ENCODE assay signal across 22 cellular contexts in the genomic region with DNA sequence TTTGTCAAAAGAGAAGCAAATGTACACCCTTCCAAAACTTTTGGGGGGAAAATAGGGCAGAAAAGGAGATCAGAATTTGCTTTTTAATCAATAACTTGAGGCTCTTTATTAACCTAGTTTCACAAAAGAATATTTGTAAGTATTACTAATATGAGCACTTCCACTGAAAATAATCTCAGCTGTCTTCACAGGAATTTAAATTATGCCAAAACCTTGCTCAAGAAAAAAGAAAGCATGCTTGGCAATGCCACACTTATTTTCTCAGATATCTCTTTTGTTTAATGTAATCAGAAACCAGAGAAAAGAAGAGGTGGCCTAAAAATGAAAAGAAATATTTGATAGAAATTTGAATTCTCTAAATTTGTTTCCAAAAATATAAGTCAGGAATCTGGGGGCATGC.
A peak's percentile ranks its signal among the peaks of the same experiment; 100 is the strongest.
DNase-seq lines count a peak whose midpoint lies in the region; TF ChIP-seq lines count a peak whose summit lies in the region.
"Had no signal": no experiment of that assay in that cellular context is flagged by ENCODE, and none has a peak within 500 bp of the region (broad histone marks: within the 10 kb centered on the region; RNA-seq: fewer than 3 reads in every experiment).

No MANE protein-coding gene starts in this region.

- no peak overlapping the region for H2AFZ ChIP-seq in osteoblast (ENCODE audit: low read length)

- H3K4me3 ChIP-seq in adipocyte (ENCODE audit: low read length): no peak overlapping the region
- no peak overlapping the region for H3K4me3 ChIP-seq in osteoblast (ENCODE audit: insufficient read depth, low read length)
- H3K4me3 ChIP-seq: BLaER1 treated with 17β-estradiol and CSF1 and Interleukin-3, amounts not matched to agents 10 nM and 100 nM; HAP-1 had no signal

- no peak for TF ChIP-seq CTCF in osteoblast (IDR thresholded peaks at IDR 0.05; ENCODE audit: extremely low read depth, low read depth, low read length)

- H3K79me2 ChIP-seq in osteoblast (ENCODE audit: insufficient read depth, low read length): no peaks in the 10 kb centered on the region

- no peak overlapping the region for H3K9ac ChIP-seq in adipocyte (ENCODE audit: low read length)
- H3K9ac ChIP-seq: BLaER1 treated with 17β-estradiol and CSF1 and Interleukin-3, amounts not matched to agents 10 nM and 100 nM had no signal

- H3K9me3 ChIP-seq in adipocyte (ENCODE audit: control insufficient read depth, low read length) (peaks cover 28% of the 10 kb centered on the region), osteoblast (ENCODE audit: low read depth, low read length) (peaks cover 2% of the 10 kb centered on the region)
- H3K9me3 ChIP-seq: HAP-1 had no signal

- H3K4me1 ChIP-seq in adipocyte (ENCODE audit: control insufficient read depth, insufficient read depth, low read length) (no peaks in the 10 kb centered on the region), osteoblast (ENCODE audit: insufficient read depth, low read length) (no peaks in the 10 kb centered on the region)
- H3K4me1 ChIP-seq: BLaER1 treated with 17β-estradiol and CSF1 and Interleukin-3, amounts not matched to agents 10 nM and 100 nM; HAP-1 had no signal

- DNase-seq in EL (peak; percentile 22), adipocyte (ENCODE audit: low read depth) (peak; percentile 2), fibroblast of gingiva (ENCODE audit: low read depth) (peak; percentile 35), myocyte (ENCODE audit: low read depth) (peak; percentile 62), NCI-H748 treated with DMSO at 0.1 percent for 48 hours (lab: John Stamatoyannopoulos, UW) (no peak), dermis blood vessel endothelial cell (no peak), DMS153 (lab: John Stamatoyannopoulos, UW) (no peak), osteoblast (ENCODE audit: insufficient read length, low spot score, missing footprints) (no peak)
- DNase-seq: AML-193; CD4-positive, alpha-beta T cell; GDM1; GOT3; HFFc6; KG1; MM.1S; NCI-H2029; NCI-H446 treated with DMSO at 0.1 percent for 48 hours; NCI-H526; Right ventricle myocardium superior; RPMI8226 had no signal

- H3K4me2 ChIP-seq in osteoblast (ENCODE audit: insufficient read depth, low read length): no peak overlapping the region
- H3K4me2 ChIP-seq: BLaER1 treated with 17β-estradiol and CSF1 and Interleukin-3, amounts not matched to agents 10 nM and 100 nM had no signal

- H3K36me3 ChIP-seq in adipocyte (ENCODE audit: control insufficient read depth, insufficient read depth, low read length, severe bottlenecking) (no peaks in the 10 kb centered on the region), osteoblast (ENCODE audit: insufficient read depth, low read length) (no peaks in the 10 kb centered on the region)
- H3K36me3 ChIP-seq: BLaER1 treated with 17β-estradiol and CSF1 and Interleukin-3, amounts not matched to agents 10 nM and 100 nM; HAP-1 had no signal

- no peak overlapping the region for H3K27ac ChIP-seq in osteoblast (ENCODE audit: low read depth, low read length)
- H3K27ac ChIP-seq: BLaER1 treated with 17β-estradiol and CSF1 and Interleukin-3, amounts not matched to agents 10 nM and 100 nM had no signal

- no peaks in the 10 kb centered on the region for H4K20me1 ChIP-seq in osteoblast (ENCODE audit: insufficient read depth, low read length)
- H4K20me1 ChIP-seq: BLaER1 treated with 17β-estradiol and CSF1 and Interleukin-3, amounts not matched to agents 10 nM and 100 nM had no signal

- H3K27me3 ChIP-seq in adipocyte (replicated peaks; ENCODE audit: control insufficient read depth, insufficient read depth, low read length) (no peaks in the 10 kb centered on the region), osteoblast (ENCODE audit: insufficient read depth, low read length) (no peaks in the 10 kb centered on the region)
- H3K27me3 ChIP-seq: BLaER1 treated with 17β-estradiol and CSF1 and Interleukin-3, amounts not matched to agents 10 nM and 100 nM had no signal

Comparison
In these comparisons a context has a peak if more than half of its experiments do, and no peak if none do; other contexts are left out.
1. DNase-seq: peak in EL (single experiment), adipocyte (single experiment), fibroblast of gingiva (single experiment) and myocyte (single experiment); none in NCI-H748 treated with DMSO at 0.1 percent for 48 hours (single experiment), dermis blood vessel endothelial cell (single experiment), DMS153 (single experiment) and osteoblast (single experiment).